ENCODE assay signal across 11 cellular contexts in the genomic region with DNA sequence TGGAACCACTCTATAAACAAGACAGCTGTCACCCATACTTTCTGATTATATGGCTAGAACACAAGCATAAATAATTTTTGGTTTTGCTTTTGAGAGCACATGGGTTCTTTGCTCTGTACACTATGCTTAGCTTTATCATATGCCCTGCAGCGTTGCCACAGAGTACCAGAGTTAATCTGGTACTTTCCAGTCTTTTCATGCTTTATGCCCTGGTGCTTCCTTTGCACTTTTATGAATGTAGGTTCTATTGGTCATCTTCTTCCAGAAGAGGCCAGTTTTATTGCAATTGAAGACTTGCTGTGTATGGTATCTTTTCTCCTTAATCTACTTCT. TPM values are rescaled to one million over a fixed set of nuclear protein-coding genes. Genes with fewer than 3 reads are reported as not detected.
DNase-seq lines count a peak whose midpoint lies in the region; ATAC-seq and TF ChIP-seq lines count a peak whose summit lies in the region.
"Had no signal": no experiment of that assay in that cellular context is flagged by ENCODE, and none has a peak within 500 bp of the region (broad histone marks: within the 10 kb centered on the region; RNA-seq: fewer than 3 reads in every experiment).

No MANE protein-coding gene starts in this region.

- H3K27me3 ChIP-seq in PC-3 (ENCODE audit: low read length): no peaks in the 10 kb centered on the region
- H3K27me3 ChIP-seq: body of pancreas had no signal

- H3K4me1 ChIP-seq in PC-3 (ENCODE audit: insufficient read depth, low read length): no peaks in the 10 kb centered on the region

- ATAC-seq in GM18517 (IDR thresholded peaks at IDR 0.05; ENCODE audit: unreplicated experiment): peak; percentile 52
- peak; percentile 61 for ATAC-seq in GM21423 (IDR thresholded peaks at IDR 0.05; ENCODE audit: unreplicated experiment)
- ATAC-seq in HG03558 (IDR thresholded peaks at IDR 0.05; ENCODE audit: extremely low read depth, unreplicated experiment): peak; percentile 44
- peak; percentile 42 for ATAC-seq in esophagus mucosa
- no peak for ATAC-seq in PC-3
- ATAC-seq: body of pancreas had no signal

- no peak overlapping the region for H2AFZ ChIP-seq in PC-3 (ENCODE audit: low read length)

- H3K9me2 ChIP-seq in PC-3 (replicated peaks; ENCODE audit: low read length): no peaks in the 10 kb centered on the region

- no peak for DNase-seq in PC-3
- DNase-seq in LoVo (ENCODE audit: low spot score): no peak
- DNase-seq in SK-N-DZ (ENCODE audit: low spot score): no peak
- no peak for DNase-seq in activated CD4-positive, alpha-beta T cell treated with anti-CD3 and anti-CD28 coated beads for 48 hours
- DNase-seq: body of pancreas, posterior cingulate gyrus, T1000 had no signal

- no peaks in the 10 kb centered on the region for H3K36me3 ChIP-seq in PC-3 (ENCODE audit: low read depth, low read length)

- intact Hi-C loops in PC-3 (cut with micrococcal nuclease): no loop called here

- CTCF ChIA-PET in PC-3 (lab: Charles Lee): no interaction called here

- no peaks in the 10 kb centered on the region for H3K9me3 ChIP-seq in PC-3 (ENCODE audit: low read length)
- H3K9me3 ChIP-seq: body of pancreas had no signal

- H3K27ac ChIP-seq in PC-3 (ENCODE audit: low read length): no peak overlapping the region
- H3K27ac ChIP-seq: body of pancreas had no signal

- no peak overlapping the region for H3K4me2 ChIP-seq in PC-3 (ENCODE audit: low read length)

- H3K79me2 ChIP-seq in PC-3 (ENCODE audit: low read length): no peaks in the 10 kb centered on the region

- no peak overlapping the region for H3K4me3 ChIP-seq in PC-3 (ENCODE audit: low read length)
- H3K4me3 ChIP-seq: body of pancreas had no signal

- no peak overlapping the region for H3K9ac ChIP-seq in PC-3 (ENCODE audit: low read length)

- TF ChIP-seq CTCF in PC-3 (conservative IDR thresholded peaks at IDR 0.05; ENCODE audit: low read depth, low read length): no peak

- BruUV-seq in PC-3 (replicated peaks; lab: Mats Ljungman, UMichigan): no TSS peak

- POLR2A ChIA-PET in PC-3 (lab: Charles Lee; ENCODE audit: unreplicated experiment): no interaction called here

- no peaks in the 10 kb centered on the region for H3F3A ChIP-seq in PC-3 (ENCODE audit: low read length, unreplicated experiment)

- no peaks in the 10 kb centered on the region for H4K20me1 ChIP-seq in PC-3 (ENCODE audit: low read length)

RNA-seq across cellular contexts. Expression of a gene that starts 20.8 kb away (rescaled TPM):
- total RNA-seq in esophagus mucosa (6.4 TPM), PC-3 (2014; rRNA removed) (3.4 and 5.1 TPM in 2 replicates)
- 7.1 and 7.9 TPM in 2 replicates for polyA plus RNA-seq in SK-N-DZ (2014; cell fraction: cytosol; rRNA removed)
- polyA plus RNA-seq in SK-N-DZ (2014; cell fraction: nucleus; rRNA removed): 3.5 and 3.6 TPM in 2 replicates
